ENCODE assay signal across 13 cellular contexts in genomic region chr20:10708342-10709185, GRCh38. TPM values are rescaled to one million over a fixed set of nuclear protein-coding genes. Genes with fewer than 3 reads are reported as not detected.
A peak's percentile ranks its signal among the peaks of the same experiment; 100 is the strongest.
DNase-seq lines count a peak whose midpoint lies in the region; ATAC-seq and TF ChIP-seq lines count a peak whose summit lies in the region.
"Had no signal": no experiment of that assay in that cellular context is flagged by ENCODE, and none has a peak within 500 bp of the region (broad histone marks: within the 10 kb centered on the region; RNA-seq: fewer than 3 reads in every experiment).

No MANE protein-coding gene starts in this region.

- peaks cover 48% of the 10 kb centered on the region for H3K4me1 Mint-ChIP-seq in chondrocyte (ENCODE audit: low read depth)

- DNase-seq in A172 (ENCODE audit: low spot score) (peak; percentile 40), HuH-7 (ENCODE audit: low spot score) (peak; percentile 49), chondrocyte (ENCODE audit: low spot score) (no peak), left kidney (ENCODE audit: low read depth, low spot score) (peak; percentile 49), amygdala (lab: John Stamatoyannopoulos, UW) (no peak), GM19238 (ENCODE audit: insufficient read length, low spot score) (no peak)
- DNase-seq: 8988T; activated CD4-positive, alpha-beta T cell treated with anti-CD3 and anti-CD28 coated beads, Interleukin-2, amount 50 U/mL, for 4 hours; H7 had no signal

- no peak for TF ChIP-seq CTCF in chondrocyte (IDR thresholded peaks at IDR 0.05)

- H3K9me3 Mint-ChIP-seq in chondrocyte (ENCODE audit: low read depth) = peaks cover 3% of the 10 kb centered on the region

- H3K27me3 Mint-ChIP-seq in chondrocyte (ENCODE audit: low read depth) = no peaks in the 10 kb centered on the region
- H3K27me3 Mint-ChIP-seq: progenitor cell of endocrine pancreas had no signal

- no peak for ATAC-seq in HG02970 (IDR thresholded peaks at IDR 0.05; ENCODE audit: low FRiP score, unreplicated experiment)
- no peak for ATAC-seq in HG02763 (IDR thresholded peaks at IDR 0.05; ENCODE audit: unreplicated experiment)
- ATAC-seq: activated naive CD4-positive, alpha-beta T cell treated with anti-CD3 and anti-CD28 coated beads, Interleukin-2, amount 50 U/mL, for 72 hours had no signal

- H3K27ac Mint-ChIP-seq in chondrocyte (ENCODE audit: unreplicated experiment) = peak overlapping the region; percentile 60
- H3K27ac Mint-ChIP-seq: activated naive CD4-positive, alpha-beta T cell treated with anti-CD3 and anti-CD28 coated beads, Interleukin-2, amount 50 U/mL, for 72 hours; progenitor cell of endocrine pancreas had no signal

- H3K36me3 Mint-ChIP-seq in chondrocyte (ENCODE audit: low read depth) = no peaks in the 10 kb centered on the region

- H3K4me3 Mint-ChIP-seq in chondrocyte (ENCODE audit: unreplicated experiment) = no peak overlapping the region

RNA-seq across cellular contexts. Expression of gene JAG1, which starts 34.8 kb away (rescaled TPM):
- 6.2 and 9.4 TPM in 2 replicates for total RNA-seq in A172 (2014; rRNA removed; shearing (Covaris generic))
- total RNA-seq in chondrocyte = 161 to 510 TPM (median 505 TPM) in 3 replicates

Comparison
In these comparisons a context has a peak if more than half of its experiments do, and no peak if none do; other contexts are left out.
1. DNase-seq: peak in A172 (single experiment), HuH-7 (single experiment) and left kidney (single experiment); none in chondrocyte (single experiment), amygdala (0 of 56) and GM19238 (single experiment).
2. RNA of gene JAG1, which starts 34.8 kb away (total RNA-seq): 161 to 510 TPM in chondrocyte; 6.2 to 9.4 TPM in A172; every median in the first group is over 10 times any median in the second.